ENCODE assay signal across 8 cellular contexts in genomic region chr1:36149237-36149972, GRCh38. TPM values are rescaled to one million over a fixed set of nuclear protein-coding genes. Genes with fewer than 3 reads are reported as not detected.
A peak's percentile ranks its signal among the peaks of the same experiment; 100 is the strongest.
DNase-seq lines count a peak whose midpoint lies in the region; ATAC-seq and TF ChIP-seq lines count a peak whose summit lies in the region.

TSS of gene TRAPPC3 (minus strand) at chr1:36149486. CDS start at chr1:36149378, 108 bp downstream.

- H3K27ac ChIP-seq in OCI-LY3 (ENCODE audit: low read length): peak within 1 kb of the TSS; percentile 65

- peaks cover 7% of the 10 kb centered on the region for H3K36me3 Mint-ChIP-seq in endothelial cell (ENCODE audit: low read depth, unreplicated experiment)

- peak; percentile 82 for ATAC-seq in GM21526 (IDR thresholded peaks at IDR 0.05; ENCODE audit: low FRiP score, unreplicated experiment)

- DNase-seq in DMS153 (lab: John Stamatoyannopoulos, UW): peak; percentile 100
- peak; percentile 95 for DNase-seq in HuH-7.5 (ENCODE audit: low spot score)
- peak; percentile 98 for DNase-seq in activated CD8-positive, alpha-beta memory T cell treated with anti-CD3 and anti-CD28 coated beads, Interleukin-2, amount 50 U/mL, for 48 hours
- DNase-seq in endothelial cell (ENCODE audit: low spot score): peak; percentile 99
- DNase-seq in midbrain (lab: John Stamatoyannopoulos, UW): peak; percentile 100
- peak; percentile 98 to 99 for DNase-seq in stimulated activated CD8-positive, alpha-beta memory T cell treated with anti-CD3 and anti-CD28 coated beads, Interleukin-2, amount 100 ng/mL, for 1 hour (ENCODE audit: low read depth in 2 of 2)

- H3K27me3 Mint-ChIP-seq in endothelial cell (ENCODE audit: unreplicated experiment): peaks cover 11% of the 10 kb centered on the region

- peak within 1 kb of the TSS; percentile 92 for H3K4me3 ChIP-seq in OCI-LY3 (ENCODE audit: low read length)

- H3K4me1 Mint-ChIP-seq in endothelial cell (ENCODE audit: unreplicated experiment): peaks cover 25% of the 10 kb centered on the region

- H3K9ac ChIP-seq in OCI-LY3 (ENCODE audit: low read length): peak within 1 kb of the TSS; percentile 80

- H2AFZ ChIP-seq in OCI-LY3 (ENCODE audit: low read depth, low read length): peak within 1 kb of the TSS; percentile 62

- H3K27ac Mint-ChIP-seq in endothelial cell (ENCODE audit: unreplicated experiment): peak within 1 kb of the TSS; percentile 89

- no peaks in the 10 kb centered on the region for H3K9me3 Mint-ChIP-seq in endothelial cell (ENCODE audit: unreplicated experiment)

- H3K4me3 Mint-ChIP-seq in endothelial cell (ENCODE audit: unreplicated experiment): peak within 1 kb of the TSS; percentile 95

- H3K4me1 ChIP-seq in OCI-LY3 (ENCODE audit: low read length): peaks cover 29% of the 10 kb centered on the region

- TF ChIP-seq CTCF in OCI-LY3 (IDR thresholded peaks at IDR 0.05; ENCODE audit: low read depth, low read length): peak; percentile 84
- TF ChIP-seq CTCF in endothelial cell (IDR thresholded peaks at IDR 0.05; ENCODE audit: unreplicated experiment): peak; percentile 65

- no peaks in the 10 kb centered on the region for H3K27me3 ChIP-seq in OCI-LY3 (ENCODE audit: low read depth, low read length)

- H3K4me2 ChIP-seq in OCI-LY3 (ENCODE audit: low read length): peak within 1 kb of the TSS; percentile 93

- no peaks in the 10 kb centered on the region for H3K9me3 ChIP-seq in OCI-LY3 (ENCODE audit: insufficient read depth, low read length)

- H4K20me1 ChIP-seq in OCI-LY3 (ENCODE audit: insufficient read depth, low read length): no peaks in the 10 kb centered on the region

- H3K36me3 ChIP-seq in OCI-LY3 (replicated peaks; ENCODE audit: low read depth, low read length): peaks cover 3% of the 10 kb centered on the region

- H3K79me2 ChIP-seq in OCI-LY3 (ENCODE audit: low read length): peaks cover 37% of the 10 kb centered on the region

RNA-seq across cellular contexts. Expression of gene TRAPPC3, which starts in this region (rescaled TPM):
- 50.7 TPM for total RNA-seq in endothelial cell (ENCODE audit: unreplicated experiment)

Comparison
In these comparisons a context has a peak if more than half of its experiments do, and no peak if none do; other contexts are left out.
1. Peak in every context shown above with its lines: DNase-seq, ATAC-seq, H3K4me3 ChIP-seq and H3K27ac ChIP-seq.